In genomic region chr1:17207540-17207939, GRCh38 we compare ENCODE assay signal across 10 cellular contexts. TPM values are rescaled to one million over a fixed set of nuclear protein-coding genes. Genes with fewer than 3 reads are reported as not detected.
A peak's percentile ranks its signal among the peaks of the same experiment; 100 is the strongest.
DNase-seq lines count a peak whose midpoint lies in the region; ATAC-seq and TF ChIP-seq lines count a peak whose summit lies in the region.
"Had no signal": no experiment of that assay in that cellular context is flagged by ENCODE, and none has a peak within 500 bp of the region (broad histone marks: within the 10 kb centered on the region; RNA-seq: fewer than 3 reads in every experiment).

No MANE protein-coding gene starts in this region.

- no peaks in the 10 kb centered on the region for H3K9me2 ChIP-seq in GM23248 (ENCODE audit: insufficient read depth)

- WGBS in GM23248 (ENCODE audit: low coverage in 1 of 2, low lambda C conversion rate in 2 of 2, missing lambda C conversion rate in 2 of 2), 2 experiments = 87 to 88% methylated on average over 5 of the region's 5 CpGs

- H3K4me1 ChIP-seq in RWPE2 (ENCODE audit: insufficient read depth, poor library complexity, severe bottlenecking) (peaks cover 41% of the 10 kb centered on the region), GM23248 (ENCODE audit: insufficient read depth) (peaks cover 8% of the 10 kb centered on the region)
- H3K4me1 ChIP-seq: colonic mucosa had no signal

- H3K9me3 Mint-ChIP-seq in HFFc6 = no peaks in the 10 kb centered on the region
- H3K9me3 Mint-ChIP-seq in memory B cell = no peaks in the 10 kb centered on the region

- H3K36me3 ChIP-seq in RWPE2 (ENCODE audit: low read depth) = no peaks in the 10 kb centered on the region
- no peaks in the 10 kb centered on the region for H3K36me3 ChIP-seq in GM23248 (ENCODE audit: low read depth)
- H3K36me3 ChIP-seq: colonic mucosa had no signal

- in situ Hi-C loops in GM23248 (cut with MboI) = no loop called here

- H3K36me3 Mint-ChIP-seq in HFFc6 (ENCODE audit: low read depth) (no peaks in the 10 kb centered on the region), memory B cell (peaks cover 1% of the 10 kb centered on the region)

- ATAC-seq in RWPE2 (ENCODE audit: low read depth) (peak; percentile 17), memory B cell (ENCODE audit: low read depth) (no peak), HG03280 (IDR thresholded peaks at IDR 0.05; ENCODE audit: unreplicated experiment) (no peak), GM21447 (IDR thresholded peaks at IDR 0.05; ENCODE audit: unreplicated experiment) (no peak)

- peak overlapping the region; percentile 67 for H3K27ac Mint-ChIP-seq in HFFc6
- peak overlapping the region; percentile 72 for H3K27ac Mint-ChIP-seq in memory B cell

- H3F3A ChIP-seq in GM23248 (ENCODE audit: insufficient read depth) = no peaks in the 10 kb centered on the region

- DNase-seq in DMS53 (lab: John Stamatoyannopoulos, UW) (peak; percentile 52), HFFc6 (no peak), RWPE2 (ENCODE audit: low spot score) (no peak), memory B cell (ENCODE audit: low spot score in 2 of 2) (no peak), hepatic stellate cell (ENCODE audit: low spot score) (no peak), GM23248 (no peak)
- DNase-seq: colonic mucosa had no signal

- H3K79me2 ChIP-seq in GM23248 (ENCODE audit: insufficient read depth) = no peaks in the 10 kb centered on the region

- H3K27me3 Mint-ChIP-seq in HFFc6 (ENCODE audit: insufficient read depth) (peaks cover 7% of the 10 kb centered on the region), memory B cell (peaks cover 10% of the 10 kb centered on the region)

- H4K20me1 ChIP-seq in GM23248 (ENCODE audit: insufficient read depth) = no peaks in the 10 kb centered on the region

- H3K27me3 ChIP-seq in RWPE2 (ENCODE audit: insufficient read depth, poor library complexity, severe bottlenecking) (no peaks in the 10 kb centered on the region), GM23248 (replicated peaks; ENCODE audit: insufficient read depth) (no peaks in the 10 kb centered on the region; the same call in 1 of the 2 replicates)
- H3K27me3 ChIP-seq: colonic mucosa had no signal

- H3K9me3 ChIP-seq in RWPE2 (ENCODE audit: severe bottlenecking) = no peaks in the 10 kb centered on the region
- H3K9me3 ChIP-seq in GM23248 (ENCODE audit: low read depth) = no peaks in the 10 kb centered on the region
- H3K9me3 ChIP-seq: colonic mucosa had no signal

- no peak overlapping the region for H3K9ac ChIP-seq in GM23248

- H3K4me1 Mint-ChIP-seq in HFFc6 (ENCODE audit: low read depth) = peaks cover 33% of the 10 kb centered on the region
- H3K4me1 Mint-ChIP-seq in memory B cell = peaks cover 22% of the 10 kb centered on the region

- H2AFZ ChIP-seq in GM23248 = no peak overlapping the region

- no peak overlapping the region for H3K4me2 ChIP-seq in GM23248 (ENCODE audit: unreplicated experiment)

- TF ChIP-seq CTCF in HFFc6 (IDR thresholded peaks at IDR 0.05) = no peak
- TF ChIP-seq CTCF in RWPE2 (IDR thresholded peaks at IDR 0.05; ENCODE audit: poor library complexity, severe bottlenecking) = no peak

- H3K4me3 Mint-ChIP-seq in HFFc6 = no peak overlapping the region; the same call in 1 of the 2 replicates
- H3K4me3 Mint-ChIP-seq in memory B cell = peak overlapping the region; percentile 22

- H3K27ac ChIP-seq in RWPE2 (ENCODE audit: poor library complexity, severe bottlenecking) (peak overlapping the region; percentile 91), GM23248 (no peak overlapping the region)
- H3K27ac ChIP-seq: colonic mucosa had no signal

- no peak overlapping the region for H3K4me3 ChIP-seq in RWPE2 (ENCODE audit: severe bottlenecking)
- H3K4me3 ChIP-seq in GM23248 = no peak overlapping the region
- H3K4me3 ChIP-seq: colonic mucosa had no signal

RNA-seq across cellular contexts. Expression of gene PADI1, which starts 2.6 kb away (rescaled TPM):
- total RNA-seq in HFFc6 (2021; fragmentation: NEBNext Ultra II Directional; extraction: Animal tissue kit (Norgen Biotek cat#: 25700)) = under 1 TPM in 5 of 6 experiments, not detected in 1; 0.11 to 0.95 (median 0.22) TPM
- total RNA-seq in GM23248 (2014; rRNA removed; shearing (Covaris generic)) = under 0.01 TPM in 1 of 2 replicates, not detected in the other
- 0.11 and 0.14 TPM in 2 replicates for polyA plus RNA-seq in GM23248 (2016; fragmentation: Nextera tagmentation; extraction: Ambion mirVana)
- total RNA-seq: left cardiac atrium had no signal

RNA-seq across cellular contexts. Expression of gene PADI3, which starts 41.4 kb away (rescaled TPM):
- under 1 TPM in 4 of 6 experiments, not detected in 2; 0.05 to 0.14 (median 0.07) TPM for total RNA-seq in HFFc6 (2021; fragmentation: NEBNext Ultra II Directional; extraction: Animal tissue kit (Norgen Biotek cat#: 25700))
- total RNA-seq in GM23248 (2014; rRNA removed; shearing (Covaris generic)) = not detected in 2 replicates
- not detected in 2 replicates for polyA plus RNA-seq in GM23248 (2016; fragmentation: Nextera tagmentation; extraction: Ambion mirVana)
- total RNA-seq: left cardiac atrium had no signal
